1 cellular context compared by ENCODE assay signal in the genomic region with DNA sequence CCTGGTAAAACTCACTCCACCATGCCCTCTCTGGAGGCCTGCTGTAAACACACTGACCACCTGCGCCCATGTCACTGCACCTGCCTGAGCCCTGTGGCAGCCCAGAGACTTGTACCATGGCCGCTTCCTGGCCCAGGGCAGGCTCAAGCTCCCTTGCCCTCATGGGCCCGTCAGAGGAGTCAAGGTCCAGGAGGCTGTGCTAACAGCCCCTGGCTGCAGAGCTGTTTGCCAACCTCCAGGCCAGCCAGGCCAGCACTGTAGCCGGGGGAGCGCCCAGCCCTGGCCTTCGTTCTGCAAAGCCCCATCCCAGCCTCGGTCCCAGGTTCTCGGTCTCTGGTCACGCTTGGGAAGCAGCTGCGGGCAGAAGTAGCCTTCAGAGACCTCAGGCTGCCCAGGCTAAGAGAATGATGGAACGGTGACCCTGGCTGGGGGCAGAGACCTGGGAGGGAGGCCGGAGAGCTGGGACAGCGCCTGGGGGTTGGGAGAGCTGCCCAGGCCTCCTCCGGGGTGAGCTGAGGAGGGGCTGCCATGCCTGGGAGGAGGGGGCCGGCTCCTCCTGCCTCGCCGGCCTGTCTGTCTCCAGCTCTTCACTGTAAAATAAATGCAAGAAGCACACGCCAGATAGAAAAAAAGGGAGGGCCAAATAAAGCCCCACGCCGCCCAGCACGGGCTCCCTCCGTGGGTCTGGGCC.
TF ChIP-seq lines count a peak whose summit lies in the region.

No MANE protein-coding gene starts in this region.

TF ChIP-seq in liver, 16 proteins besides CTCF, POLR2A, EP300 and RAD21 (continued from another document):
- TF ChIP-seq, protein P1, sequence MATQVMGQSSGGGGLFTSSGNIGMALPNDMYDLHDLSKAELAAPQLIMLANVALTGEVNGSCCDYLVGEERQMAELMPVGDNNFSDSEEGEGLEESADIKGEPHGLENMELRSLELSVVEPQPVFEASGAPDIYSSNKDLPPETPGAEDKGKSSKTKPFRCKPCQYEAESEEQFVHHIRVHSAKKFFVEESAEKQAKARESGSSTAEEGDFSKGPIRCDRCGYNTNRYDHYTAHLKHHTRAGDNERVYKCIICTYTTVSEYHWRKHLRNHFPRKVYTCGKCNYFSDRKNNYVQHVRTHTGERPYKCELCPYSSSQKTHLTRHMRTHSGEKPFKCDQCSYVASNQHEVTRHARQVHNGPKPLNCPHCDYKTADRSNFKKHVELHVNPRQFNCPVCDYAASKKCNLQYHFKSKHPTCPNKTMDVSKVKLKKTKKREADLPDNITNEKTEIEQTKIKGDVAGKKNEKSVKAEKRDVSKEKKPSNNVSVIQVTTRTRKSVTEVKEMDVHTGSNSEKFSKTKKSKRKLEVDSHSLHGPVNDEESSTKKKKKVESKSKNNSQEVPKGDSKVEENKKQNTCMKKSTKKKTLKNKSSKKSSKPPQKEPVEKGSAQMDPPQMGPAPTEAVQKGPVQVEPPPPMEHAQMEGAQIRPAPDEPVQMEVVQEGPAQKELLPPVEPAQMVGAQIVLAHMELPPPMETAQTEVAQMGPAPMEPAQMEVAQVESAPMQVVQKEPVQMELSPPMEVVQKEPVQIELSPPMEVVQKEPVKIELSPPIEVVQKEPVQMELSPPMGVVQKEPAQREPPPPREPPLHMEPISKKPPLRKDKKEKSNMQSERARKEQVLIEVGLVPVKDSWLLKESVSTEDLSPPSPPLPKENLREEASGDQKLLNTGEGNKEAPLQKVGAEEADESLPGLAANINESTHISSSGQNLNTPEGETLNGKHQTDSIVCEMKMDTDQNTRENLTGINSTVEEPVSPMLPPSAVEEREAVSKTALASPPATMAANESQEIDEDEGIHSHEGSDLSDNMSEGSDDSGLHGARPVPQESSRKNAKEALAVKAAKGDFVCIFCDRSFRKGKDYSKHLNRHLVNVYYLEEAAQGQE (IDR thresholded peaks at IDR 0.05): peak; percentile 28
- no peak for TF ChIP-seq TAF1 (conservative IDR thresholded peaks at IDR 0.05)
